ENCODE assay signal across 9 cellular contexts in genomic region chr5:1104327-1105006, GRCh38. TPM values are rescaled to one million over a fixed set of nuclear protein-coding genes. Genes with fewer than 3 reads are reported as not detected.
DNase-seq lines count a peak whose midpoint lies in the region; ATAC-seq and TF ChIP-seq lines count a peak whose summit lies in the region.
"Had no signal": no experiment of that assay in that cellular context is flagged by ENCODE, and none has a peak within 500 bp of the region (broad histone marks: within the 10 kb centered on the region; RNA-seq: fewer than 3 reads in every experiment).

No MANE protein-coding gene starts in this region.

- H3K27me3 ChIP-seq in testis: no peaks in the 10 kb centered on the region

- H3K4me3 Mint-ChIP-seq in activated naive CD4-positive, alpha-beta T cell treated with anti-CD3 and anti-CD28 coated beads for 36 hours: peak overlapping the region; percentile 15
- peak overlapping the region; percentile 57 for H3K4me3 Mint-ChIP-seq in activated CD4-positive, alpha-beta memory T cell treated with anti-CD3 and anti-CD28 coated beads, Interleukin-2, amount 10 ng/mL, durations not matched to agents 7 days and 5 days

- H3K9me3 ChIP-seq in testis: no peaks in the 10 kb centered on the region

- peaks cover 77% of the 10 kb centered on the region for H3K4me1 ChIP-seq in testis

- CTCF ChIA-PET in activated naive CD4-positive, alpha-beta T cell treated with anti-CD3 and anti-CD28 coated beads for 36 hours (lab: Charles Lee): interaction anchor here (0.6 kb wide), 1 partner anchor 256 kb away, joined by 3 read pairs; no protein-coding TSS in a partner anchor
- CTCF ChIA-PET in activated CD4-positive, alpha-beta memory T cell treated with anti-CD3 and anti-CD28 coated beads, Interleukin-2, amount 10 ng/mL, durations not matched to agents 7 days and 5 days (lab: Charles Lee): no interaction called here

- H3K27me3 Mint-ChIP-seq in activated naive CD4-positive, alpha-beta T cell treated with anti-CD3 and anti-CD28 coated beads for 36 hours (ENCODE audit: low read depth): no peaks in the 10 kb centered on the region
- H3K27me3 Mint-ChIP-seq in activated CD4-positive, alpha-beta memory T cell treated with anti-CD3 and anti-CD28 coated beads, Interleukin-2, amount 10 ng/mL, durations not matched to agents 7 days and 5 days: no peaks in the 10 kb centered on the region

- whole genome bisulfite sequencing in testis, 2 donors: 72 to 81% methylated on average over 16 to 25 of the region's 27 CpGs

- no peaks in the 10 kb centered on the region for H3K9me3 Mint-ChIP-seq in activated naive CD4-positive, alpha-beta T cell treated with anti-CD3 and anti-CD28 coated beads for 36 hours
- H3K9me3 Mint-ChIP-seq in activated CD4-positive, alpha-beta memory T cell treated with anti-CD3 and anti-CD28 coated beads, Interleukin-2, amount 10 ng/mL, durations not matched to agents 7 days and 5 days: no peaks in the 10 kb centered on the region

- no peak for TF ChIP-seq POLR2A in testis (IDR thresholded peaks at IDR 0.05)

- ATAC-seq in left cardiac atrium (peak; percentile 0 to 21), sciatic nerve (no peak)

- H3K4me3 ChIP-seq in testis: no peak overlapping the region

- no peaks in the 10 kb centered on the region for H3K36me3 Mint-ChIP-seq in activated naive CD4-positive, alpha-beta T cell treated with anti-CD3 and anti-CD28 coated beads for 36 hours (ENCODE audit: low read depth)
- H3K36me3 Mint-ChIP-seq in activated CD4-positive, alpha-beta memory T cell treated with anti-CD3 and anti-CD28 coated beads, Interleukin-2, amount 10 ng/mL, durations not matched to agents 7 days and 5 days (ENCODE audit: low read depth): peaks cover 4% of the 10 kb centered on the region

- H3K4me1 Mint-ChIP-seq in activated naive CD4-positive, alpha-beta T cell treated with anti-CD3 and anti-CD28 coated beads for 36 hours (ENCODE audit: low read depth): peaks cover 68% of the 10 kb centered on the region
- H3K4me1 Mint-ChIP-seq in activated CD4-positive, alpha-beta memory T cell treated with anti-CD3 and anti-CD28 coated beads, Interleukin-2, amount 10 ng/mL, durations not matched to agents 7 days and 5 days: peaks cover 53% of the 10 kb centered on the region

- TF ChIP-seq CTCF in testis (IDR thresholded peaks at IDR 0.05): no peak

- H3K36me3 ChIP-seq in testis (ENCODE audit: low read depth, missing control alignments): no peaks in the 10 kb centered on the region

- POLR2A ChIA-PET in activated CD4-positive, alpha-beta memory T cell treated with anti-CD3 and anti-CD28 coated beads, Interleukin-2, amount 10 ng/mL, durations not matched to agents 7 days and 5 days (lab: Charles Lee): no interaction called here

- peak; percentile 47 for DNase-seq in activated naive CD4-positive, alpha-beta T cell treated with anti-CD3 and anti-CD28 coated beads for 36 hours
- DNase-seq in activated naive CD4-positive, alpha-beta T cell treated with anti-CD3 and anti-CD28 coated beads, Interleukin-2, amount 50 U/mL, for 16 hours: no peak
- peak; percentile 64 for DNase-seq in activated CD4-positive, alpha-beta memory T cell treated with anti-CD3 and anti-CD28 coated beads, Interleukin-2, amount 10 ng/mL, durations not matched to agents 7 days and 5 days
- no peak for DNase-seq in left cardiac atrium
- DNase-seq in testis: no peak
- DNase-seq in sciatic nerve (ENCODE audit: low spot score): no peak
- DNase-seq in SIG-M5 (lab: John Stamatoyannopoulos, UW): no peak
- no peak for DNase-seq in midbrain (lab: John Stamatoyannopoulos, UW)
- DNase-seq: IMR-90 had no signal

- peak overlapping the region; percentile 30 for H3K27ac Mint-ChIP-seq in activated naive CD4-positive, alpha-beta T cell treated with anti-CD3 and anti-CD28 coated beads for 36 hours
- H3K27ac Mint-ChIP-seq in activated CD4-positive, alpha-beta memory T cell treated with anti-CD3 and anti-CD28 coated beads, Interleukin-2, amount 10 ng/mL, durations not matched to agents 7 days and 5 days: peak overlapping the region; percentile 80

- H3K27ac ChIP-seq in testis: peak overlapping the region; percentile 50 to 82

- intact Hi-C loops in activated naive CD4-positive, alpha-beta T cell treated with anti-CD3 and anti-CD28 coated beads for 36 hours (cut with micrococcal nuclease): loop anchor here (5.0 to 10.0 kb wide), 2 partner anchors 213 to 630 kb away; no protein-coding TSS in a partner anchor
- intact Hi-C loops in left cardiac atrium (cut with DNase I) (no loop called here), testis (cut with DNase I; ENCODE audit: low total_unique reads) (no loop called here), sciatic nerve (cut with DNase I) (no loop called here)

RNA-seq across cellular contexts. Expression of gene SLC12A7, which starts 7.4 kb away (rescaled TPM):
- total RNA-seq in activated naive CD4-positive, alpha-beta T cell treated with anti-CD3 and anti-CD28 coated beads for 36 hours: 10 to 100 TPM; 12.6 to 13.6 TPM
- total RNA-seq in activated CD4-positive, alpha-beta memory T cell treated with anti-CD3 and anti-CD28 coated beads, Interleukin-2, amount 10 ng/mL, durations not matched to agents 7 days and 5 days: 10 to 100 TPM; 32.6 to 34.2 TPM
- total RNA-seq in left cardiac atrium (10 to 100 TPM; 53.7 to 54.1 TPM), testis (100 to 1,000 TPM; 168 to 212 TPM), sciatic nerve (31.7 TPM)
- polyA plus RNA-seq in testis (ENCODE audit: insufficient read depth, low read depth, low replicate concordance): 73.2 TPM

Comparison
In these comparisons a context has a peak if more than half of its experiments do, and no peak if none do; other contexts are left out.
1. DNase-seq: peak in activated naive CD4-positive, alpha-beta T cell treated with anti-CD3 and anti-CD28 coated beads for 36 hours (single experiment) and activated CD4-positive, alpha-beta memory T cell treated with anti-CD3 and anti-CD28 coated beads, Interleukin-2, amount 10 ng/mL, durations not matched to agents 7 days and 5 days (single experiment); none in activated naive CD4-positive, alpha-beta T cell treated with anti-CD3 and anti-CD28 coated beads, Interleukin-2, amount 50 U/mL, for 16 hours (single experiment), left cardiac atrium (single experiment), testis (single experiment), sciatic nerve (single experiment), SIG-M5 (single experiment) and midbrain (single experiment).